13 cellular contexts compared by ENCODE assay signal in the genomic region with DNA sequence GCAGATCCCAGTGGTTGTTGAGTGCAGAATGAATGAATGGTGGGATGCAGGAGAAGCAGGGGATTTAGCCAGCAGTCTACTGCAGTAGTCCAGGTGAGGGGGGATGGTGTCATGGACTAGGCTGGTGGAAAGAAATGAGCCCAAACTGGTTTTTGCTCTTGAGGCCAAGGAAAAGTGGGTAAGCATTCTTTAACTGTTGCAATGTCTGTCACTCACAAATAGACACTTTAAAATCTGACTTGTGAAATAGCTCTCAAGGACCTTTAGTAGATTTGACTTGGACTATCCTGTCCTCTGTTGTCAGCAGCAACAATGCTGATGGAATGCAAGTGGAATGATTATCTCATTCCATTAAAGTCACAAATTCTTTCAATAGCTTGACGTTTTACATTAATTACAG. TPM values are rescaled to one million over a fixed set of nuclear protein-coding genes. Genes with fewer than 3 reads are reported as not detected.
DNase-seq lines count a peak whose midpoint lies in the region; ATAC-seq, FAIRE-seq and TF ChIP-seq lines count a peak whose summit lies in the region.
"Had no signal": no experiment of that assay in that cellular context is flagged by ENCODE, and none has a peak within 500 bp of the region (broad histone marks: within the 10 kb centered on the region; RNA-seq: fewer than 3 reads in every experiment).

No MANE protein-coding gene starts in this region.

- H3K36me3 ChIP-seq in SK-N-SH (replicated peaks in 1 of 2; ENCODE audit: control insufficient read depth in 1 of 2, insufficient read depth in 2 of 2, low read length in 1 of 2) (peaks cover 0 to 76% of the 10 kb centered on the region in 2 experiments), osteoblast (ENCODE audit: insufficient read depth, low read length) (no peaks in the 10 kb centered on the region), esophagus squamous epithelium (no peaks in the 10 kb centered on the region)

- H3K79me2 ChIP-seq in SK-N-SH (ENCODE audit: insufficient read depth) (no peaks in the 10 kb centered on the region), osteoblast (ENCODE audit: insufficient read depth, low read length) (no peaks in the 10 kb centered on the region)

- H2AFZ ChIP-seq in SK-N-SH (ENCODE audit: low read depth) (no peak overlapping the region), osteoblast (ENCODE audit: low read length) (no peak overlapping the region)

- WGBS in SK-N-SH (ENCODE audit: low lambda C conversion rate): 65% methylated on average over 1 of the region's 1 CpG
- 81 to 88% methylated on average over 1 of the region's 1 CpG for WGBS in esophagus squamous epithelium, 2 donors

- no peak for TF ChIP-seq RAD21 in SK-N-SH (IDR thresholded peaks at IDR 0.05; ENCODE audit: low read length)

- no peak overlapping the region for H3K9ac ChIP-seq in SK-N-SH

- H3K36me3 Mint-ChIP-seq in dendritic cell treated with granulocyte-macrophage colony-stimulating factor and Interleukin-4, amounts not matched to agents 40 ng/mL and 50 ng/mL, for 4 days (ENCODE audit: low read depth): no peaks in the 10 kb centered on the region

- no peak for TF ChIP-seq EP300 in SK-N-SH (IDR thresholded peaks at IDR 0.05; ENCODE audit: borderline replicate concordance in 1 of 2, low read depth in 1 of 2, low read length in 1 of 2)

- TF ChIP-seq CTCF in SK-N-SH (IDR thresholded peaks at IDR 0.05): no peak
- TF ChIP-seq CTCF in osteoblast (IDR thresholded peaks at IDR 0.05; ENCODE audit: extremely low read depth, low read depth, low read length): no peak
- TF ChIP-seq CTCF in esophagus squamous epithelium (IDR thresholded peaks at IDR 0.05): no peak

- H3K9me3 ChIP-seq in SK-N-SH (no peaks in the 10 kb centered on the region), osteoblast (ENCODE audit: low read depth, low read length) (no peaks in the 10 kb centered on the region), esophagus squamous epithelium (no peaks in the 10 kb centered on the region)
- H3K9me3 ChIP-seq: A549 had no signal

- H3K27ac Mint-ChIP-seq in dendritic cell treated with granulocyte-macrophage colony-stimulating factor and Interleukin-4, amounts not matched to agents 40 ng/mL and 50 ng/mL, for 4 days: peak overlapping the region; percentile 28

- peak; percentile 38 for FAIRE-seq in GM12892 (lab: Jason Lieb, UNC)
- FAIRE-seq: A549 had no signal

- H3K4me3 ChIP-seq in SK-N-SH (ENCODE audit: low read depth in 2 of 2, low read length in 1 of 2): no peak overlapping the region
- H3K4me3 ChIP-seq in osteoblast (ENCODE audit: insufficient read depth, low read length): no peak overlapping the region
- no peak overlapping the region for H3K4me3 ChIP-seq in esophagus squamous epithelium
- H3K4me3 ChIP-seq: A549 had no signal

- peaks cover 2% of the 10 kb centered on the region for H3F3A ChIP-seq in SK-N-SH (replicated peaks; ENCODE audit: insufficient read depth)

- CTCF ChIA-PET in SK-N-SH (lab: Yijun Ruan, JAX): no interaction called here

- no peaks in the 10 kb centered on the region for H3K9me3 Mint-ChIP-seq in dendritic cell treated with granulocyte-macrophage colony-stimulating factor and Interleukin-4, amounts not matched to agents 40 ng/mL and 50 ng/mL, for 4 days

- H3K4me1 Mint-ChIP-seq in dendritic cell treated with granulocyte-macrophage colony-stimulating factor and Interleukin-4, amounts not matched to agents 40 ng/mL and 50 ng/mL, for 4 days (ENCODE audit: low read depth): peaks cover 36% of the 10 kb centered on the region

- intact Hi-C loops in dendritic cell treated with granulocyte-macrophage colony-stimulating factor and Interleukin-4, amounts not matched to agents 40 ng/mL and 50 ng/mL, for 4 days (cut with micrococcal nuclease): no loop called here
- intact Hi-C loops in esophagus squamous epithelium (cut with DNase I): no loop called here

- H3K27ac ChIP-seq in SK-N-SH (ENCODE audit: low read depth in 2 of 2, low read length in 1 of 2) (no peak overlapping the region), osteoblast (ENCODE audit: low read depth, low read length) (no peak overlapping the region), esophagus squamous epithelium (no peak overlapping the region), caudate nucleus (ENCODE audit: low read depth, low read length) (no peak overlapping the region)
- H3K27ac ChIP-seq: A549 had no signal

- TF ChIP-seq POLR2A in GM12892 (IDR thresholded peaks at IDR 0.05; ENCODE audit: low read depth, low read length) (no peak), esophagus squamous epithelium (IDR thresholded peaks at IDR 0.05) (no peak)

- no peaks in the 10 kb centered on the region for H3K27me3 ChIP-seq in SK-N-SH (ENCODE audit: insufficient read depth)
- H3K27me3 ChIP-seq in osteoblast (ENCODE audit: insufficient read depth, low read length): no peaks in the 10 kb centered on the region
- no peaks in the 10 kb centered on the region for H3K27me3 ChIP-seq in esophagus squamous epithelium

- no peak overlapping the region for H3K4me3 Mint-ChIP-seq in dendritic cell treated with granulocyte-macrophage colony-stimulating factor and Interleukin-4, amounts not matched to agents 40 ng/mL and 50 ng/mL, for 4 days

- no peak for DNase-seq in SK-N-SH
- no peak for DNase-seq in GM12892 (ENCODE audit: insufficient read length)
- DNase-seq in osteoblast (ENCODE audit: insufficient read length, low spot score, missing footprints): peak; percentile 54
- no peak for DNase-seq in esophagus squamous epithelium (lab: John Stamatoyannopoulos, UW)
- no peak for DNase-seq in caudate nucleus (lab: John Stamatoyannopoulos, UW)
- DNase-seq: activated CD4-positive, alpha-beta T cell treated with anti-CD3 and anti-CD28 coated beads, Interleukin-2, amount 50 U/mL, for 4 hours; activated naive CD4-positive, alpha-beta T cell treated with Interleukin-2 at 50 U/mL for 16 hours; MV-4-11; NCI-H2171 treated with DMSO at 0.1 percent for 48 hours had no signal

- peaks cover 0 to 9% of the 10 kb centered on the region in 2 experiments; a peak in 3 of 4 replicates for H3K4me1 ChIP-seq in SK-N-SH (ENCODE audit: control insufficient read depth in 1 of 2, insufficient read depth in 2 of 2, low read depth in 1 of 2, low read length in 1 of 2)
- H3K4me1 ChIP-seq in osteoblast (ENCODE audit: insufficient read depth, low read length): peaks cover 12% of the 10 kb centered on the region
- H3K4me1 ChIP-seq in esophagus squamous epithelium: peaks cover 4 to 12% (median 6%) of the 10 kb centered on the region in 3 donors
- H3K4me1 ChIP-seq: A549 had no signal

- POLR2A ChIA-PET in SK-N-SH (lab: Yijun Ruan, JAX): no interaction called here

- ATAC-seq in SK-N-SH treated with all-trans-retinoic acid at 6 μM for 48 hours (no peak), HG02571 (IDR thresholded peaks at IDR 0.05; ENCODE audit: unreplicated experiment) (no peak)
- ATAC-seq: A549 had no signal

- H3K4me2 ChIP-seq in SK-N-SH: no peak overlapping the region
- no peak overlapping the region for H3K4me2 ChIP-seq in osteoblast (ENCODE audit: insufficient read depth, low read length)
- H3K4me2 ChIP-seq: A549 had no signal

- no peaks in the 10 kb centered on the region for H3K27me3 Mint-ChIP-seq in dendritic cell treated with granulocyte-macrophage colony-stimulating factor and Interleukin-4, amounts not matched to agents 40 ng/mL and 50 ng/mL, for 4 days

- no peaks in the 10 kb centered on the region for H4K20me1 ChIP-seq in SK-N-SH (ENCODE audit: insufficient read depth)
- H4K20me1 ChIP-seq in osteoblast (ENCODE audit: insufficient read depth, low read length): no peaks in the 10 kb centered on the region

- no peaks in the 10 kb centered on the region for H3K9me2 ChIP-seq in SK-N-SH

TF ChIP-seq in SK-N-SH treated with all-trans-retinoic acid at 6 μM for 48 hours, 23 proteins besides CTCF, POLR2A, EP300 and RAD21:
- TF ChIP-seq, protein P1, sequence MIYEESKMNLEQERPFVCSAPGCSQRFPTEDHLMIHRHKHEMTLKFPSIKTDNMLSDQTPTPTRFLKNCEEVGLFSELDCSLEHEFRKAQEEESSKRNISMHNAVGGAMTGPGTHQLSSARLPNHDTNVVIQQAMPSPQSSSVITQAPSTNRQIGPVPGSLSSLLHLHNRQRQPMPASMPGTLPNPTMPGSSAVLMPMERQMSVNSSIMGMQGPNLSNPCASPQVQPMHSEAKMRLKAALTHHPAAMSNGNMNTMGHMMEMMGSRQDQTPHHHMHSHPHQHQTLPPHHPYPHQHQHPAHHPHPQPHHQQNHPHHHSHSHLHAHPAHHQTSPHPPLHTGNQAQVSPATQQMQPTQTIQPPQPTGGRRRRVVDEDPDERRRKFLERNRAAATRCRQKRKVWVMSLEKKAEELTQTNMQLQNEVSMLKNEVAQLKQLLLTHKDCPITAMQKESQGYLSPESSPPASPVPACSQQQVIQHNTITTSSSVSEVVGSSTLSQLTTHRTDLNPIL (CRISPR knock-in tag; IDR thresholded peaks at IDR 0.05; ENCODE audit: low read depth): no peak
- peak; percentile 58 for TF ChIP-seq ISL1 (CRISPR knock-in tag; IDR thresholded peaks at IDR 0.05)
TF ChIP-seq in SK-N-SH treated with all-trans-retinoic acid at 6 μM for 48 hours: peak in this region for 1.

TF ChIP-seq in SK-N-SH, 30 proteins besides CTCF, POLR2A, EP300 and RAD21:
- no peak for TF ChIP-seq TCF12 (IDR thresholded peaks at IDR 0.05)
- TF ChIP-seq ELF1 (IDR thresholded peaks at IDR 0.05): no peak
- TF ChIP-seq RCOR1 (IDR thresholded peaks at IDR 0.05; ENCODE audit: low read length): no peak
- no peak for TF ChIP-seq TAF1 (IDR thresholded peaks at IDR 0.05; ENCODE audit: borderline replicate concordance, low read depth, low read length)

RNA-seq across cellular contexts. Expression of a gene that starts 37.5 kb away (rescaled TPM):
- 5.1 and 6.1 TPM in 2 replicates for polyA plus RNA-seq in SK-N-SH (2012; rRNA removed)
- 6.4 and 7.7 TPM in 2 replicates for polyA plus RNA-seq in SK-N-SH (2012; cell fraction: cytosol; rRNA removed)
- polyA plus RNA-seq in SK-N-SH (2012; cell fraction: nucleus; rRNA removed): 4.8 and 9.5 TPM in 2 replicates
- polyA plus RNA-seq in GM12892 (2012; ENCODE audit: missing spikeins): 43.1 TPM
- 139 and 140 TPM in 2 replicates for total RNA-seq in osteoblast
- 10 to 100 TPM in 3 of 4 donors, 1 to 10 TPM in 1; 7.9 to 32.2 (median 18.2) TPM for total RNA-seq in esophagus squamous epithelium
